Comparison of ENCODE assay signal across 14 cellular contexts in the genomic region with DNA sequence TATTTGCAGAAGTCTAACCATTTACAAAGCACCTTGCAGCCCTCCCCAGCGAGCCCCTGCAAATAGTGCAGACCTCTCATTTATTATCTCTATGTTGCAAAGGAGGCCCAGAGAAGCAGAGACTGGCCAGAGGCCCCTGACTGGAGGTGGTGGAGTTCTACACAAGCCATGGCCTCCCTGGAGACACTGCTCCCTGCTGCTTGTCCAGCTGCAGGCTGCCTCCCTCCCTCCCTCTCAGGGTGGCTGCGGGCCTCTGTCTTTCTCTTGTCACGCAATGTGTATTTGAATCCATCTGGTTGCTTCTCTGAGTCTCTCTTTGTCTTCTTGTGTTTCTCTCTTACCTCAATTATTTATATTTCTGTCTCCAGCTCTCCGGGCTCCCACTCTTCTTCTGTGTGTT. TPM values are rescaled to one million over a fixed set of nuclear protein-coding genes. Genes with fewer than 3 reads are reported as not detected.
A peak's percentile ranks its signal among the peaks of the same experiment; 100 is the strongest.
DNase-seq lines count a peak whose midpoint lies in the region; ATAC-seq and FAIRE-seq lines count a peak whose summit lies in the region.
"Had no signal": no experiment of that assay in that cellular context is flagged by ENCODE, and none has a peak within 500 bp of the region (broad histone marks: within the 10 kb centered on the region; RNA-seq: fewer than 3 reads in every experiment).

No MANE protein-coding gene starts in this region.

- CTCF ChIA-PET in activated CD4-positive, alpha-beta T cell treated with anti-CD3 and anti-CD28 coated beads, Interleukin-2, amount 10 ng/mL, durations not matched to agents 7 days and 5 days (lab: Charles Lee): interaction anchor here (0.7 to 1.5 kb wide), 3 partner anchors 14 to 18 kb away, joined by 3 read pairs; no protein-coding TSS in a partner anchor

- no peaks in the 10 kb centered on the region for H3K36me3 Mint-ChIP-seq in activated CD4-positive, alpha-beta T cell treated with anti-CD3 and anti-CD28 coated beads, Interleukin-2, amount 10 ng/mL, durations not matched to agents 7 days and 5 days (ENCODE audit: low read depth)

- POLR2A ChIA-PET in activated CD4-positive, alpha-beta T cell treated with anti-CD3 and anti-CD28 coated beads, Interleukin-2, amount 10 ng/mL, durations not matched to agents 7 days and 5 days (lab: Charles Lee): no interaction called here

- no peaks in the 10 kb centered on the region for H3K36me3 ChIP-seq in stomach smooth muscle (ENCODE audit: control insufficient read depth in 2 of 2, insufficient read depth in 2 of 2, low read length in 2 of 2)
- H3K36me3 ChIP-seq: neutrophil had no signal

- no peak overlapping the region for H3K9ac ChIP-seq in stomach smooth muscle (ENCODE audit: low read length in 2 of 2)

- no peak for ATAC-seq in stimulated activated naive CD8-positive, alpha-beta T cell treated with anti-CD3 and anti-CD28 coated beads, Interleukin-15, amount 100 ng/mL, for 72 hours
- ATAC-seq in GM21786 (IDR thresholded peaks at IDR 0.05; ENCODE audit: unreplicated experiment): no peak

- DNase-seq in activated CD4-positive, alpha-beta T cell treated with anti-CD3 and anti-CD28 coated beads, Interleukin-2, amount 10 ng/mL, durations not matched to agents 7 days and 5 days: no peak
- DNase-seq in activated CD4-positive, alpha-beta T cell treated with anti-CD3 and anti-CD28 coated beads, Interleukin-2, amount 50 U/mL, for 48 hours: no peak
- DNase-seq in NCI-H345 treated with DMSO at 0.1 percent for 48 hours (lab: John Stamatoyannopoulos, UW; ENCODE audit: unreplicated experiment) (peak; percentile 76), fibroblast of gingiva (ENCODE audit: low read depth) (peak; percentile 67), HTR-8/SVneo (ENCODE audit: insufficient read length, low spot score) (no peak)
- no peak for DNase-seq in stimulated activated naive CD8-positive, alpha-beta T cell treated with anti-CD3 and anti-CD28 coated beads, Interleukin-15, amount 100 ng/mL, for 72 hours
- DNase-seq: activated CD4-positive, alpha-beta memory T cell treated with anti-CD3 and anti-CD28 coated beads for 36 hours; foreskin melanocyte had no signal

- no peaks in the 10 kb centered on the region for H3K9me3 Mint-ChIP-seq in activated CD4-positive, alpha-beta T cell treated with anti-CD3 and anti-CD28 coated beads, Interleukin-2, amount 10 ng/mL, durations not matched to agents 7 days and 5 days
- peaks cover 5% of the 10 kb centered on the region in 2 donors for H3K9me3 Mint-ChIP-seq in stimulated activated naive CD8-positive, alpha-beta T cell treated with anti-CD3 and anti-CD28 coated beads, Interleukin-15, amount 100 ng/mL, for 72 hours
- H3K9me3 Mint-ChIP-seq: activated CD4-positive, alpha-beta memory T cell treated with anti-CD3 and anti-CD28 coated beads for 36 hours; T-helper 1 cell treated with Interleukin-12 subunit alpha and Interleukin-12 subunit beta and Interleukin-4 antibody, amounts not matched to agents 30 μg/mL and 1 μg/mL, for 36 hours had no signal

- H3K27me3 Mint-ChIP-seq in activated CD4-positive, alpha-beta T cell treated with anti-CD3 and anti-CD28 coated beads, Interleukin-2, amount 10 ng/mL, durations not matched to agents 7 days and 5 days: peaks cover 3% of the 10 kb centered on the region
- H3K27me3 Mint-ChIP-seq in stimulated activated naive CD8-positive, alpha-beta T cell treated with anti-CD3 and anti-CD28 coated beads, Interleukin-15, amount 100 ng/mL, for 72 hours: no peaks in the 10 kb centered on the region
- H3K27me3 Mint-ChIP-seq: activated CD4-positive, alpha-beta memory T cell treated with anti-CD3 and anti-CD28 coated beads for 36 hours had no signal

- no peak overlapping the region for H3K4me3 Mint-ChIP-seq in activated CD4-positive, alpha-beta T cell treated with anti-CD3 and anti-CD28 coated beads, Interleukin-2, amount 10 ng/mL, durations not matched to agents 7 days and 5 days
- no peak overlapping the region for H3K4me3 Mint-ChIP-seq in stimulated activated naive CD8-positive, alpha-beta T cell treated with anti-CD3 and anti-CD28 coated beads, Interleukin-15, amount 100 ng/mL, for 72 hours
- H3K4me3 Mint-ChIP-seq: activated CD4-positive, alpha-beta memory T cell treated with anti-CD3 and anti-CD28 coated beads for 36 hours; T-helper 1 cell treated with Interleukin-12 subunit alpha and Interleukin-12 subunit beta and Interleukin-4 antibody, amounts not matched to agents 30 μg/mL and 1 μg/mL, for 36 hours had no signal

- peaks cover 26% of the 10 kb centered on the region for H3K4me1 ChIP-seq in stomach smooth muscle (ENCODE audit: control insufficient read depth, insufficient read depth, low read length)

- no peak for FAIRE-seq in HTR-8/SVneo (lab: Jason Lieb, UNC)
- FAIRE-seq: colon had no signal

- H3K4me3 ChIP-seq in stomach smooth muscle (ENCODE audit: low read length in 2 of 2): no peak overlapping the region
- H3K4me3 ChIP-seq: skin epidermis had no signal

- peak overlapping the region; percentile 31 for H3K27ac ChIP-seq in stomach smooth muscle (ENCODE audit: low read length)
- H3K27ac ChIP-seq: neutrophil had no signal

- H3K9me3 ChIP-seq in stomach smooth muscle (ENCODE audit: control insufficient read depth in 2 of 2, low read length in 2 of 2): no peaks in the 10 kb centered on the region
- H3K9me3 ChIP-seq: neutrophil had no signal

- peak overlapping the region; percentile 47 for H3K27ac Mint-ChIP-seq in activated CD4-positive, alpha-beta T cell treated with anti-CD3 and anti-CD28 coated beads, Interleukin-2, amount 10 ng/mL, durations not matched to agents 7 days and 5 days
- H3K27ac Mint-ChIP-seq in stimulated activated naive CD8-positive, alpha-beta T cell treated with anti-CD3 and anti-CD28 coated beads, Interleukin-15, amount 100 ng/mL, for 72 hours: peak overlapping the region in 1 of 2 donors; percentile 0
- H3K27ac Mint-ChIP-seq: activated CD4-positive, alpha-beta memory T cell treated with anti-CD3 and anti-CD28 coated beads for 36 hours; T-helper 1 cell treated with Interleukin-12 subunit alpha and Interleukin-12 subunit beta and Interleukin-4 antibody, amounts not matched to agents 30 μg/mL and 1 μg/mL, for 36 hours had no signal

- peaks cover 14% of the 10 kb centered on the region for H3K4me1 Mint-ChIP-seq in activated CD4-positive, alpha-beta T cell treated with anti-CD3 and anti-CD28 coated beads, Interleukin-2, amount 10 ng/mL, durations not matched to agents 7 days and 5 days
- H3K4me1 Mint-ChIP-seq in stimulated activated naive CD8-positive, alpha-beta T cell treated with anti-CD3 and anti-CD28 coated beads, Interleukin-15, amount 100 ng/mL, for 72 hours: peaks cover 24% of the 10 kb centered on the region

- H3K27me3 ChIP-seq in stomach smooth muscle (ENCODE audit: control insufficient read depth in 1 of 2, insufficient read depth in 2 of 2, low read length in 2 of 2): peaks cover 0 to 8% of the 10 kb centered on the region in 2 donors

RNA-seq across cellular contexts. Expression of gene PRDM11, which starts 59.1 kb away (rescaled TPM):
- 1 to 10 TPM; 1.6 to 1.7 TPM for total RNA-seq in activated CD4-positive, alpha-beta T cell treated with anti-CD3 and anti-CD28 coated beads, Interleukin-2, amount 10 ng/mL, durations not matched to agents 7 days and 5 days

Comparison
In these comparisons a context has a peak if more than half of its experiments do, and no peak if none do; other contexts are left out.
1. DNase-seq: peak in NCI-H345 treated with DMSO at 0.1 percent for 48 hours (single experiment) and fibroblast of gingiva (single experiment); none in activated CD4-positive, alpha-beta T cell treated with anti-CD3 and anti-CD28 coated beads, Interleukin-2, amount 10 ng/mL, durations not matched to agents 7 days and 5 days (single experiment), activated CD4-positive, alpha-beta T cell treated with anti-CD3 and anti-CD28 coated beads, Interleukin-2, amount 50 U/mL, for 48 hours (0 of 2), HTR-8/SVneo (single experiment) and stimulated activated naive CD8-positive, alpha-beta T cell treated with anti-CD3 and anti-CD28 coated beads, Interleukin-15, amount 100 ng/mL, for 72 hours (0 of 2).